1 cellular context compared by ENCODE assay signal in the genomic region with DNA sequence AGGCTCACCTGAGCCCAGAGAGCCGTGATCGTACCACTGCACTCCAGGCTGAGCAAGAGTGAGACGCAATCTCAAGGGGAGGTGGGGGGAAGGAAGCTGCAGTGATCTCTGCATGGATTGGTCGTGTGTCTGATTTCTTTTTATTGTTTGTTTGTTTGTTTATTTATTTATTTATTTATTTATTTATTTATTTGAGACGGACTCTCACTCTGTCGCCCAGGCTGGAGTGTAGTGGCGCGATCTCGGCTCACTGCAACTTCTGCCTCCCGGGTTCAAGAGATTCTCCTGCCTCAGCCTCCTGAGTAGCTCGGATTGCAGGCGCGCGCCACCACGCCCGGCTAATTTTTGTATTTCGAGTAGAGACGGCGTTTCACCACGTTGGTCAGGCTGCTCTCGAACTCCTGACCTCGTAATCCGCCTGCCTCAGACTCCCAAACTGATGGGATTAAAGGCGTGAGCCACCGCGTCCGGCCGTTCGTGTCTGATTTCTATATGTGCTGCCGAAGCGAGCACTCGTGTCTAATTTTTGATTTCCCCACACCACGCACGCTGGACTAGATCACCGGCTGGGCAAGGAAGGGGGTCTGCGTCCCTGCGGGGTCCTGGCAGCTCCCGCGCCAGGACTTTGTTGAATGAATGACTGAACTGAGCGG.
A peak's percentile ranks its signal among the peaks of the same experiment; 100 is the strongest.
TF ChIP-seq lines count a peak whose summit lies in the region.

No MANE protein-coding gene starts in this region.

TF ChIP-seq in HEK293, 187 proteins besides CTCF, POLR2A, EP300 and RAD21 (continued from another document and continues in another):
- TF ChIP-seq ZNF148 (tag by site-specific recombination; IDR thresholded peaks at IDR 0.05; ENCODE audit: borderline replicate concordance) (no peak), ZNF518A (tag by site-specific recombination; conservative IDR thresholded peaks at IDR 0.05; ENCODE audit: low read depth) (peak; percentile 91), ZNF837 (tag by site-specific recombination; IDR thresholded peaks at IDR 0.05) (no peak), ZNF777 (tag by site-specific recombination; IDR thresholded peaks at IDR 0.05; ENCODE audit: borderline replicate concordance) (no peak), PRDM1 (tag by site-specific recombination; IDR thresholded peaks at IDR 0.05) (no peak), IKZF3 (tag by site-specific recombination; IDR thresholded peaks at IDR 0.05) (no peak), ZNF768 (tag by site-specific recombination; IDR thresholded peaks at IDR 0.05) (no peak), ZNF274 (IDR thresholded peaks at IDR 0.05; ENCODE audit: low read length) (no peak), ZNF274 (tag by site-specific recombination; IDR thresholded peaks at IDR 0.05; ENCODE audit: borderline replicate concordance) (no peak), ZNF501 (tag by site-specific recombination; IDR thresholded peaks at IDR 0.05) (0 out of 2 replicates have a peak, but pooled peaks have one; percentile 34), ZNF132 (tag by site-specific recombination; IDR thresholded peaks at IDR 0.05; ENCODE audit: borderline replicate concordance) (no peak), PRDM10 (tag by site-specific recombination; IDR thresholded peaks at IDR 0.05) (no peak; the same call in 1 of the 2 replicates), ZNF624 (tag by site-specific recombination; IDR thresholded peaks at IDR 0.05) (no peak), KLF1 (tag by site-specific recombination; IDR thresholded peaks at IDR 0.05) (peak; percentile 30; the same call in 1 of the 2 replicates), ZNF112 (tag by site-specific recombination; IDR thresholded peaks at IDR 0.05) (no peak), ZFP69B (tag by site-specific recombination; IDR thresholded peaks at IDR 0.05) (no peak), ZNF658 (tag by site-specific recombination; IDR thresholded peaks at IDR 0.05) (no peak), ZNF776 (tag by site-specific recombination; IDR thresholded peaks at IDR 0.05; ENCODE audit: borderline replicate concordance) (no peak), HOXD13 (CRISPR knock-in tag; IDR thresholded peaks at IDR 0.05; ENCODE audit: borderline replicate concordance) (no peak), ZNF747 (tag by site-specific recombination; IDR thresholded peaks at IDR 0.05) (no peak), ZNF449 (tag by site-specific recombination; IDR thresholded peaks at IDR 0.05) (no peak), ZBTB26 (tag by site-specific recombination; optimal IDR thresholded peaks at IDR 0.05) (no peak), ZNF221 (tag by site-specific recombination; IDR thresholded peaks at IDR 0.05; ENCODE audit: borderline replicate concordance) (no peak), MYNN (tag by site-specific recombination; IDR thresholded peaks at IDR 0.05; ENCODE audit: borderline replicate concordance) (0 out of 2 replicates have a peak, but pooled peaks have one; percentile 47), ZNF214 (tag by site-specific recombination; IDR thresholded peaks at IDR 0.05; ENCODE audit: borderline replicate concordance) (no peak; the same call in 1 of the 2 replicates), ZNF174 (tag by site-specific recombination; IDR thresholded peaks at IDR 0.05) (no peak), ZNF621 (tag by site-specific recombination; IDR thresholded peaks at IDR 0.05) (no peak), ZSCAN4 (tag by site-specific recombination; IDR thresholded peaks at IDR 0.05) (no peak), MZF1 (tag by site-specific recombination; IDR thresholded peaks at IDR 0.05; ENCODE audit: borderline replicate concordance) (no peak), ZNF350 (tag by site-specific recombination; IDR thresholded peaks at IDR 0.05) (no peak), KLF8 (tag by site-specific recombination; IDR thresholded peaks at IDR 0.05) (no peak), ZNF433 (tag by site-specific recombination; IDR thresholded peaks at IDR 0.05; ENCODE audit: low read depth) (peak; percentile 91), MEIS1 (CRISPR knock-in tag; IDR thresholded peaks at IDR 0.05; ENCODE audit: borderline replicate concordance) (no peak), ZNF514 (tag by site-specific recombination; IDR thresholded peaks at IDR 0.05) (peak; percentile 89; the same call in 1 of the 2 replicates), ZNF155 (tag by site-specific recombination; IDR thresholded peaks at IDR 0.05) (no peak), ZNF510 (tag by site-specific recombination; IDR thresholded peaks at IDR 0.05; ENCODE audit: insufficient replicate concordance) (no peak)
- TF ChIP-seq, protein P1, sequence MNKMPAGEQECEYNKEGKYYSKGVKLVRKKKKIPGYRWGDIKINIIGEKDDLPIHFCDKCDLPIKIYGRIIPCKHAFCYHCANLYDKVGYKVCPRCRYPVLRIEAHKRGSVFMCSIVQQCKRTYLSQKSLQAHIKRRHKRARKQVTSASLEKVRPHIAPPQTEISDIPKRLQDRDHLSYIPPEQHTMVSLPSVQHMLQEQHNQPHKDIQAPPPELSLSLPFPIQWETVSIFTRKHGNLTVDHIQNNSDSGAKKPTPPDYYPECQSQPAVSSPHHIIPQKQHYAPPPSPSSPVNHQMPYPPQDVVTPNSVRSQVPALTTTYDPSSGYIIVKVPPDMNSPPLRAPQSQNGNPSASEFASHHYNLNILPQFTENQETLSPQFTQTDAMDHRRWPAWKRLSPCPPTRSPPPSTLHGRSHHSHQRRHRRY (tag by site-specific recombination; IDR thresholded peaks at IDR 0.05): no peak
- TF ChIP-seq, protein P2, sequence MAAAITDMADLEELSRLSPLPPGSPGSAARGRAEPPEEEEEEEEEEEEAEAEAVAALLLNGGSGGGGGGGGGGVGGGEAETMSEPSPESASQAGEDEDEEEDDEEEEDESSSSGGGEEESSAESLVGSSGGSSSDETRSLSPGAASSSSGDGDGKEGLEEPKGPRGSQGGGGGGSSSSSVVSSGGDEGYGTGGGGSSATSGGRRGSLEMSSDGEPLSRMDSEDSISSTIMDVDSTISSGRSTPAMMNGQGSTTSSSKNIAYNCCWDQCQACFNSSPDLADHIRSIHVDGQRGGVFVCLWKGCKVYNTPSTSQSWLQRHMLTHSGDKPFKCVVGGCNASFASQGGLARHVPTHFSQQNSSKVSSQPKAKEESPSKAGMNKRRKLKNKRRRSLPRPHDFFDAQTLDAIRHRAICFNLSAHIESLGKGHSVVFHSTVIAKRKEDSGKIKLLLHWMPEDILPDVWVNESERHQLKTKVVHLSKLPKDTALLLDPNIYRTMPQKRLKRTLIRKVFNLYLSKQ (tag by site-specific recombination; IDR thresholded peaks at IDR 0.05; ENCODE audit: borderline replicate concordance): peak; percentile 51; the same call in 1 of the 2 replicates
